ENCODE assay signal across 20 cellular contexts in the genomic region with DNA sequence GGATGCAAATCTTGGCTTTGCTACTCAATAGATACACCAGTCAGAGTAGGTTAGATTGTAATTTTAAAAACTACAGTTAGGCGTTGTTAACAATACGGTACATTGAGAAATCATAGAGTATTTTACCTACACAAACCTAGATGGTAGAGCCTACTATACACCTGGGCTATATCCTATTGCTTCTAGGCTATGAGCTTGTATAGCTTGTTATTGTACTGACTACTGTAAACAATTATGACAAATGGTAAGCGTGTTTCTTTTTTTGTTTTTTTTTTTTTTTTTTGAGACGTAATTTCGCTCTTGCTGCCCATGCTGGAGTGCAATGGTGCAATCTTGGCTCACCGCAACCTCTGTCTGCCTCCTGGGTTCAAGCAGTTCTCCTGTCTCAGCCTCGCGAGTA. TPM values are rescaled to one million over a fixed set of nuclear protein-coding genes. Genes with fewer than 3 reads are reported as not detected.
DNase-seq lines count a peak whose midpoint lies in the region; ATAC-seq and TF ChIP-seq lines count a peak whose summit lies in the region.
"Had no signal": no experiment of that assay in that cellular context is flagged by ENCODE, and none has a peak within 500 bp of the region (broad histone marks: within the 10 kb centered on the region; RNA-seq: fewer than 3 reads in every experiment).

No MANE protein-coding gene starts in this region.

- peak overlapping the region; percentile 98 for H3K4me2 ChIP-seq in Loucy (ENCODE audit: low read depth, low read length, poor library complexity, severe bottlenecking)

- H3K9me2 ChIP-seq in Loucy (replicated peaks; ENCODE audit: low read depth, low read length) = no peaks in the 10 kb centered on the region

- H3K4me3 ChIP-seq in Loucy (ENCODE audit: low read length, poor library complexity, severe bottlenecking) (peak overlapping the region; percentile 86), dorsolateral prefrontal cortex (peak overlapping the region in 55 of 59 donors; percentile 70 to 97 (median 90))
- H3K4me3 ChIP-seq: esophagus muscularis mucosa, SJSA1, thyroid gland had no signal

- peaks cover 84% of the 10 kb centered on the region for H3K79me2 ChIP-seq in Loucy (ENCODE audit: insufficient read depth, low read length)

- no peak for DNase-seq in CD4-positive, alpha-beta T cell
- DNase-seq in dorsolateral prefrontal cortex = no peak
- DNase-seq in progenitor cell of endocrine pancreas (ENCODE audit: low spot score, unreplicated experiment) = no peak
- DNase-seq in SHP77 (lab: John Stamatoyannopoulos, UW) = no peak
- DNase-seq in activated CD4-positive, alpha-beta T cell treated with anti-CD3 and anti-CD28 coated beads, Interleukin-2, amount 50 U/mL, for 4 hours = no peak
- DNase-seq in NCI-H446 treated with DMSO at 0.1 percent for 48 hours (lab: John Stamatoyannopoulos, UW) = no peak
- no peak for DNase-seq in AG20443 (ENCODE audit: low spot score)
- DNase-seq: activated effector memory CD4-positive, alpha-beta T cell treated with Interleukin-2 at 50 U/mL for 16 hours; amniotic stem cell; GOT3; left colon; NCI-H1436; NCI-H774; PC-3; retina; T1000; thyroid gland had no signal

- intact Hi-C loops in CD4-positive, alpha-beta T cell (cut with DNase I, micrococcal nuclease) = loop anchor here (5.0 to 10.0 kb wide), 4 partner anchors 33 to 770 kb away; a partner anchor contains a TSS
- intact Hi-C loops in dorsolateral prefrontal cortex (cut with DNase I) = loop anchor here (2.0 to 10.0 kb wide), 4 partner anchors 48 to 100 kb away; no protein-coding TSS in a partner anchor

- H3K27ac Mint-ChIP-seq in CD4-positive, alpha-beta T cell = peak overlapping the region; percentile 98
- H3K27ac Mint-ChIP-seq in progenitor cell of endocrine pancreas = peak overlapping the region; percentile 50

- no peaks in the 10 kb centered on the region for H3K9me3 ChIP-seq in CD4-positive, alpha-beta T cell (ENCODE audit: control insufficient read depth, low read length)
- no peaks in the 10 kb centered on the region for H3K9me3 ChIP-seq in Loucy (ENCODE audit: insufficient read depth, low read depth, low read length)
- H3K9me3 ChIP-seq: esophagus muscularis mucosa, SJSA1, thyroid gland had no signal

- peak overlapping the region; percentile 90 for H3K9ac ChIP-seq in Loucy (ENCODE audit: low read depth, low read length, poor library complexity, severe bottlenecking)

- 0 out of 2 replicates have a peak, but pooled peaks cover 4% of the 10 kb centered on the region for H3K36me3 ChIP-seq in Loucy (ENCODE audit: insufficient read depth, low read length)
- H3K36me3 ChIP-seq: esophagus muscularis mucosa, thyroid gland had no signal

- no peaks in the 10 kb centered on the region for H3K27me3 ChIP-seq in CD4-positive, alpha-beta T cell (ENCODE audit: control insufficient read depth, insufficient read depth, low read length)
- H3K27me3 ChIP-seq in Loucy (ENCODE audit: insufficient read depth, low read length, poor library complexity, severe bottlenecking) (no peaks in the 10 kb centered on the region), dorsolateral prefrontal cortex (no peaks in the 10 kb centered on the region)
- H3K27me3 ChIP-seq: esophagus muscularis mucosa, SJSA1, thyroid gland had no signal

- no peaks in the 10 kb centered on the region for H3K27me3 Mint-ChIP-seq in CD4-positive, alpha-beta T cell
- H3K27me3 Mint-ChIP-seq in progenitor cell of endocrine pancreas = no peaks in the 10 kb centered on the region

- no peak for TF ChIP-seq CTCF in CD4-positive, alpha-beta T cell (IDR thresholded peaks at IDR 0.05)
- TF ChIP-seq CTCF in Loucy (conservative IDR thresholded peaks at IDR 0.05; ENCODE audit: low read length) (no peak), dorsolateral prefrontal cortex (IDR thresholded peaks at IDR 0.05 in 54 of 56, conservative IDR thresholded peaks at IDR 0.05 in 2 of 56; ENCODE audit: low read depth in 1 of 56, partially characterized antibody in 56 of 56) (no peak), progenitor cell of endocrine pancreas (IDR thresholded peaks at IDR 0.05; ENCODE audit: unreplicated experiment) (no peak)

- H3F3A ChIP-seq in Loucy (ENCODE audit: low read depth) = no peaks in the 10 kb centered on the region

- H3K36me3 Mint-ChIP-seq in CD4-positive, alpha-beta T cell (ENCODE audit: low read depth) = peaks cover 44% of the 10 kb centered on the region
- peaks cover 7% of the 10 kb centered on the region for H3K36me3 Mint-ChIP-seq in progenitor cell of endocrine pancreas (ENCODE audit: insufficient read depth)

- CTCF ChIA-PET in CD4-positive, alpha-beta T cell (lab: Charles Lee) = interaction anchor here (0.6 to 1.1 kb wide), 2 partner anchors 70 to 343 kb away, joined by 3 to 4 read pairs; no protein-coding TSS in a partner anchor

- H3K4me1 Mint-ChIP-seq in CD4-positive, alpha-beta T cell (ENCODE audit: low read depth) = peaks cover 77% of the 10 kb centered on the region
- peaks cover 28% of the 10 kb centered on the region for H3K4me1 Mint-ChIP-seq in progenitor cell of endocrine pancreas (ENCODE audit: low read depth)

- POLR2A ChIA-PET in CD4-positive, alpha-beta T cell (lab: Charles Lee) = interaction anchor here (1.0 to 7.4 kb wide), 2 partner anchors 97 to 112 kb away, joined by 3 to 175 read pairs; a partner anchor contains a TSS

- peaks cover 73% of the 10 kb centered on the region for H4K20me1 ChIP-seq in Loucy (ENCODE audit: insufficient read depth, low read length, poor library complexity, severe bottlenecking)

- ATAC-seq in CD4-positive, alpha-beta T cell (ENCODE audit: poor library complexity) = no peak
- ATAC-seq: left colon, PC-3 had no signal

- H2AFZ ChIP-seq in Loucy (ENCODE audit: low read length) = no peak overlapping the region

- H3K4me1 ChIP-seq in Loucy (ENCODE audit: insufficient read depth, low read length, poor library complexity, severe bottlenecking) = peaks cover 61% of the 10 kb centered on the region

- peaks cover 1% of the 10 kb centered on the region for H3K9me3 Mint-ChIP-seq in CD4-positive, alpha-beta T cell
- peaks cover 6% of the 10 kb centered on the region for H3K9me3 Mint-ChIP-seq in progenitor cell of endocrine pancreas (ENCODE audit: low read depth)

- H3K27ac ChIP-seq in CD4-positive, alpha-beta T cell (ENCODE audit: low read depth, low read length) = no peak overlapping the region
- H3K27ac ChIP-seq in dorsolateral prefrontal cortex = peak overlapping the region in 51 of 59 donors; percentile 9 to 100 (median 99)
- H3K27ac ChIP-seq: SJSA1, thyroid gland had no signal

- peak overlapping the region; percentile 68 for H3K4me3 Mint-ChIP-seq in CD4-positive, alpha-beta T cell
- no peak overlapping the region for H3K4me3 Mint-ChIP-seq in progenitor cell of endocrine pancreas (ENCODE audit: low read depth)

RNA-seq across cellular contexts. Expression of a gene that starts 3.7 kb away (rescaled TPM):
- 100 to 1,000 TPM; 185 to 186 TPM for total RNA-seq in CD4-positive, alpha-beta T cell
- total RNA-seq in dorsolateral prefrontal cortex = 1,000 to 10,000 TPM in 1 of 120 experiments, 100 to 1,000 TPM in 119; 401 to 1,012 (median 568) TPM
- total RNA-seq in progenitor cell of endocrine pancreas = 174 and 175 TPM in 2 replicates
